1 cellular context compared by ENCODE assay signal in genomic region chr7:52539414-52539813, GRCh38.
TF ChIP-seq lines count a peak whose summit lies in the region.

No MANE protein-coding gene starts in this region.

TF ChIP-seq in WTC11, 78 proteins besides CTCF, POLR2A, EP300 and RAD21 (continued from another document):
- TF ChIP-seq ZNF232 (CRISPR knock-in tag; IDR thresholded peaks at IDR 0.05), result no peak
- no peak for TF ChIP-seq FOXP4 (CRISPR knock-in tag; IDR thresholded peaks at IDR 0.05)
TF ChIP-seq in WTC11: peak in this region for 0.
